Comparison of ENCODE assay signal across 8 cellular contexts in the genomic region with DNA sequence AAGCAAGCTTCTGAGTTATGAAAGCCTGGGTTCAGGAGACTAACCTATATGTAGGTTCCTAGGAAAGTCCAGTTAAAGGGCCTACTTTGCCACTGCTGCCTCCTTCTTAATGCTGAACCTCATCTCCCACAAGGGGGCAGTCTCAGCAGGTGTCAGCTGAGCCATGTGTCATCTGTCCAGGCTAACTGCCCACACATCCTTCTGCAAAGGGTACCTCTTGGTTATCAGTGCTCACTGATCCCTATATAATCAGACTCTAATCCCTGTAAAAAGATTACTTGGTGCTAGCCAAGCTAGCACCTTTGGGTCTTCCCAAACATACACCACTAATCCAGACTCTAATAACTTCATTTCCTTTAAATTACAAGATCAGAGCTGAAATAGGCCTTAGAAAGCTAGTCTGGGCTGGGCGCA. TPM values are rescaled to one million over a fixed set of nuclear protein-coding genes. Genes with fewer than 3 reads are reported as not detected.
DNase-seq lines count a peak whose midpoint lies in the region; ATAC-seq and TF ChIP-seq lines count a peak whose summit lies in the region.

No MANE protein-coding gene starts in this region.

- DNase-seq in Caco-2 (peak; percentile 84), HPDE6-E6E7 (ENCODE audit: extremely low spot score) (peak; percentile 35), fibroblast of peridontal ligament (ENCODE audit: extremely low read depth) (peak; percentile 66), omental fat pad (ENCODE audit: low spot score) (no peak), epidermal melanocyte (ENCODE audit: insufficient read length, low spot score) (no peak)
- peak; percentile 48 for DNase-seq in activated T-cell treated with anti-CD3 and anti-CD28 coated beads, Interleukin-2, amount 50 U/mL, for 4 hours

- POLR2A ChIA-PET in Caco-2 (lab: Charles Lee), result interaction anchor here (0.5 to 1.5 kb wide), 3 partner anchors 9 to 13 kb away, joined by 3 to 4 read pairs (median 4); a partner anchor contains a TSS

- no peaks in the 10 kb centered on the region for H3K9me3 ChIP-seq in Caco-2

- H3K4me1 ChIP-seq in Caco-2, result peaks cover 50% of the 10 kb centered on the region

- CTCF ChIA-PET in Caco-2 (lab: Charles Lee), result interaction anchor here (0.9 to 2.1 kb wide), 2 partner anchors 9 to 57 kb away, joined by 3 to 14 read pairs; a partner anchor contains a TSS

- peak; percentile 72 to 73 for ATAC-seq in activated T-cell treated with anti-CD3 and anti-CD28 coated beads, Interleukin-2, amount 50 U/mL, for 4 hours
- ATAC-seq in omental fat pad (ENCODE audit: low FRiP score) (peak; percentile 51), GM18909 (IDR thresholded peaks at IDR 0.05; ENCODE audit: poor library complexity, unreplicated experiment) (no peak)

- H3K9me3 Mint-ChIP-seq in Caco-2 (ENCODE audit: unreplicated experiment), result no peaks in the 10 kb centered on the region
- H3K9me3 Mint-ChIP-seq in activated T-cell treated with anti-CD3 and anti-CD28 coated beads, Interleukin-2, amount 50 U/mL, for 4 hours, result no peaks in the 10 kb centered on the region

- H3K4me3 Mint-ChIP-seq in Caco-2 (ENCODE audit: unreplicated experiment), result no peak overlapping the region
- no peak overlapping the region for H3K4me3 Mint-ChIP-seq in activated T-cell treated with anti-CD3 and anti-CD28 coated beads, Interleukin-2, amount 50 U/mL, for 4 hours

- no TSS peak for BruUV-seq in Caco-2 (replicated peaks; lab: Mats Ljungman, UMichigan)

- H3K27ac Mint-ChIP-seq in Caco-2 (ENCODE audit: unreplicated experiment), result peak overlapping the region; percentile 82

- TF ChIP-seq CTCF in Caco-2 (IDR thresholded peaks at IDR 0.05; ENCODE audit: insufficient read depth in 1 of 2, low read depth in 1 of 2, low read length in 1 of 2, severe bottlenecking in 1 of 2, unreplicated experiment in 1 of 2), result peak; percentile 71 to 73
- TF ChIP-seq CTCF in omental fat pad (IDR thresholded peaks at IDR 0.05), result no peak

- no peaks in the 10 kb centered on the region for H3K27me3 ChIP-seq in Caco-2 (replicated peaks; ENCODE audit: control insufficient read depth, insufficient read depth, low read length)

- H3K4me1 Mint-ChIP-seq in Caco-2 (ENCODE audit: low read depth, unreplicated experiment), result peaks cover 32% of the 10 kb centered on the region
- peaks cover 13% of the 10 kb centered on the region for H3K4me1 Mint-ChIP-seq in activated T-cell treated with anti-CD3 and anti-CD28 coated beads, Interleukin-2, amount 50 U/mL, for 4 hours (ENCODE audit: low read depth)

- no peaks in the 10 kb centered on the region for H3K27me3 Mint-ChIP-seq in Caco-2 (ENCODE audit: insufficient read depth, unreplicated experiment)
- H3K27me3 Mint-ChIP-seq in activated T-cell treated with anti-CD3 and anti-CD28 coated beads, Interleukin-2, amount 50 U/mL, for 4 hours (ENCODE audit: low read depth), result no peaks in the 10 kb centered on the region

- peaks cover 99% of the 10 kb centered on the region for H3K36me3 Mint-ChIP-seq in Caco-2 (ENCODE audit: insufficient read depth, unreplicated experiment)
- H3K36me3 Mint-ChIP-seq in activated T-cell treated with anti-CD3 and anti-CD28 coated beads, Interleukin-2, amount 50 U/mL, for 4 hours (ENCODE audit: insufficient read depth), result peaks cover 56% of the 10 kb centered on the region

- no peaks in the 10 kb centered on the region; the same call in none of the 2 replicates for H3K36me3 ChIP-seq in Caco-2 (ENCODE audit: control insufficient read depth, insufficient read depth, low read length)

- intact Hi-C loops in Caco-2 (cut with micrococcal nuclease; ENCODE audit: unreplicated experiment), result loop anchor here (1.0 kb wide), 1 partner anchor 58 kb away; no protein-coding TSS in a partner anchor

- H3K4me3 ChIP-seq in Caco-2 (ENCODE audit: low read depth, low read length), result no peak overlapping the region

TF ChIP-seq in PFSK-1, 5 proteins besides CTCF, POLR2A, EP300 and RAD21:
- TF ChIP-seq FOXP2 (optimal IDR thresholded peaks at IDR 0.05; ENCODE audit: borderline replicate concordance, extremely low read depth, extremely low read length, insufficient read depth) (no peak), POLR2AphosphoS5 (IDR thresholded peaks at IDR 0.05; ENCODE audit: low read depth, low read length) (no peak), TAF1 (IDR thresholded peaks at IDR 0.05; ENCODE audit: borderline replicate concordance, insufficient read depth, low read length) (no peak), SIN3A (IDR thresholded peaks at IDR 0.05; ENCODE audit: borderline replicate concordance, insufficient read depth, low read length) (peak; percentile 70; the same call in 1 of the 2 replicates)
- TF ChIP-seq, protein P1, sequence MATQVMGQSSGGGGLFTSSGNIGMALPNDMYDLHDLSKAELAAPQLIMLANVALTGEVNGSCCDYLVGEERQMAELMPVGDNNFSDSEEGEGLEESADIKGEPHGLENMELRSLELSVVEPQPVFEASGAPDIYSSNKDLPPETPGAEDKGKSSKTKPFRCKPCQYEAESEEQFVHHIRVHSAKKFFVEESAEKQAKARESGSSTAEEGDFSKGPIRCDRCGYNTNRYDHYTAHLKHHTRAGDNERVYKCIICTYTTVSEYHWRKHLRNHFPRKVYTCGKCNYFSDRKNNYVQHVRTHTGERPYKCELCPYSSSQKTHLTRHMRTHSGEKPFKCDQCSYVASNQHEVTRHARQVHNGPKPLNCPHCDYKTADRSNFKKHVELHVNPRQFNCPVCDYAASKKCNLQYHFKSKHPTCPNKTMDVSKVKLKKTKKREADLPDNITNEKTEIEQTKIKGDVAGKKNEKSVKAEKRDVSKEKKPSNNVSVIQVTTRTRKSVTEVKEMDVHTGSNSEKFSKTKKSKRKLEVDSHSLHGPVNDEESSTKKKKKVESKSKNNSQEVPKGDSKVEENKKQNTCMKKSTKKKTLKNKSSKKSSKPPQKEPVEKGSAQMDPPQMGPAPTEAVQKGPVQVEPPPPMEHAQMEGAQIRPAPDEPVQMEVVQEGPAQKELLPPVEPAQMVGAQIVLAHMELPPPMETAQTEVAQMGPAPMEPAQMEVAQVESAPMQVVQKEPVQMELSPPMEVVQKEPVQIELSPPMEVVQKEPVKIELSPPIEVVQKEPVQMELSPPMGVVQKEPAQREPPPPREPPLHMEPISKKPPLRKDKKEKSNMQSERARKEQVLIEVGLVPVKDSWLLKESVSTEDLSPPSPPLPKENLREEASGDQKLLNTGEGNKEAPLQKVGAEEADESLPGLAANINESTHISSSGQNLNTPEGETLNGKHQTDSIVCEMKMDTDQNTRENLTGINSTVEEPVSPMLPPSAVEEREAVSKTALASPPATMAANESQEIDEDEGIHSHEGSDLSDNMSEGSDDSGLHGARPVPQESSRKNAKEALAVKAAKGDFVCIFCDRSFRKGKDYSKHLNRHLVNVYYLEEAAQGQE (IDR thresholded peaks at IDR 0.05; ENCODE audit: insufficient read depth in 1 of 2, low read depth in 2 of 2, low read length in 2 of 2), result no peak

RNA-seq across cellular contexts. Expression of a gene that starts 9.0 kb away (rescaled TPM):
- total RNA-seq in Caco-2 (2022) (637 and 684 TPM in 2 replicates), omental fat pad (100 to 1,000 TPM; 194 to 363 (median 269) TPM)
- 270 TPM for polyA plus RNA-seq in PFSK-1 (2012; ENCODE audit: insufficient read length, low read depth)
- total RNA-seq in activated T-cell treated with anti-CD3 and anti-CD28 coated beads, Interleukin-2, amount 50 U/mL, for 4 hours, result 100 to 1,000 TPM; 820 to 951 (median 896) TPM

RNA-seq across cellular contexts. Expression of a gene that starts 12.5 kb away (rescaled TPM):
- total RNA-seq in Caco-2 (2022) (5.0 and 6.7 TPM in 2 replicates), omental fat pad (1 to 10 TPM; 1.8 to 4.4 (median 3.2) TPM)
- polyA plus RNA-seq in PFSK-1 (2012; ENCODE audit: insufficient read length, low read depth), result 5.3 TPM
- 10 to 100 TPM in 1 of 3 donors, 1 to 10 TPM in 2; 6.7 to 10.6 (median 9.7) TPM for total RNA-seq in activated T-cell treated with anti-CD3 and anti-CD28 coated beads, Interleukin-2, amount 50 U/mL, for 4 hours

RNA-seq across cellular contexts. Expression of a gene that starts 12.8 kb away (rescaled TPM):
- total RNA-seq in Caco-2 (2022), result 2.8 and 3.0 TPM in 2 replicates
- polyA plus RNA-seq in PFSK-1 (2012; ENCODE audit: insufficient read length, low read depth), result 2.5 TPM
- total RNA-seq in activated T-cell treated with anti-CD3 and anti-CD28 coated beads, Interleukin-2, amount 50 U/mL, for 4 hours, result 1 to 10 TPM; 1.3 to 1.9 (median 1.7) TPM
- total RNA-seq in omental fat pad, result 1 to 10 TPM in 1 of 4 donors, under 1 TPM in 3; 0.44 to 1.3 (median 0.67) TPM

RNA-seq across cellular contexts. Expression of a gene that starts 21.7 kb away (rescaled TPM):
- total RNA-seq in Caco-2 (2022), result 11.9 and 14.7 TPM in 2 replicates
- 0.51 TPM for polyA plus RNA-seq in PFSK-1 (2012; ENCODE audit: insufficient read length, low read depth)
- total RNA-seq in activated T-cell treated with anti-CD3 and anti-CD28 coated beads, Interleukin-2, amount 50 U/mL, for 4 hours, result 1 to 10 TPM; 2.0 to 2.5 (median 2.3) TPM
- total RNA-seq in omental fat pad, result 1 to 10 TPM; 1.4 to 4.3 (median 3.7) TPM

RNA-seq across cellular contexts. Expression of a gene that starts 38.0 kb away (rescaled TPM):
- total RNA-seq in Caco-2 (2022) (119 and 129 TPM in 2 replicates), omental fat pad (100 to 1,000 TPM in 1 of 4 donors, 10 to 100 TPM in 3; 76.6 to 114 (median 86.2) TPM)
- polyA plus RNA-seq in PFSK-1 (2012; ENCODE audit: insufficient read length, low read depth), result 96.3 TPM
- total RNA-seq in activated T-cell treated with anti-CD3 and anti-CD28 coated beads, Interleukin-2, amount 50 U/mL, for 4 hours, result 100 to 1,000 TPM; 231 to 243 (median 243) TPM

Comparison
In these comparisons a context has a peak if more than half of its experiments do, and no peak if none do; other contexts are left out.
1. DNase-seq: peak in Caco-2 (2 of 2), HPDE6-E6E7 (single experiment), activated T-cell treated with anti-CD3 and anti-CD28 coated beads, Interleukin-2, amount 50 U/mL, for 4 hours (single experiment) and fibroblast of peridontal ligament (single experiment); none in omental fat pad (single experiment) and epidermal melanocyte (single experiment).
2. CTCF ChIP-seq: peak in Caco-2 (2 of 2); none in omental fat pad (0 of 3).